20 cellular contexts compared by ENCODE assay signal in the genomic region with DNA sequence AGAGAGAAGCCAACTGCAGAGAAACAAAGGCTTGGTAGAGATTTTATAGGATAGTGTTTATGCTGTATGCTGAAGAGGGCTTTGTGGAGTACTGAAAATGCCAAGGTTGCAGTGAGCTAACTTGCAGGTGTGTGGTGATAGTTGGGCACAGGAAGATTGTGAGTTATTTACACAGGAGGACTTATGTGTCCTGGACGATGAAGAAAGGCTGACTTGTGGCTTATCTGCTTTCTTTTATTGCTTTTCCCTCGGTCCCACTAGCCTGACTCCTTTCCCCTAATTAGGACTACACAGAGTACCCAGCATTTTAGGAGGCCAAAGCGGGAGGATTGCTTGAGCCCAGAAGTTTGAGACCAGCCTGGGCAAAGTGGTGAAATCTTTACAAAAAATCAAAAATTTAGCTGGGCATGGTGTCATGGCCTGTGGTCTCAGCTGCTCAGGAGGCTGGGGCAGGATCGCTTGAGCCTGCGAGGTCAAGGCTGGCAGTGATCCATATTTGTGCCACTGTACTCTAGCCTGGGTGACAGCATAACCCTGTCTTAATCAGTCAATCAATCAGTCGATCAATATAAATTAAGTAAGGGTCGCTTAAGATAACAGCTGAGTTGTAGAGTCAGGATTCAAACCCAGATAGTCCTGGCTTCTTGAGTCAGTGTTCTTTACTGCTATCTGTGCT.
DNase-seq lines count a peak whose midpoint lies in the region; ATAC-seq and TF ChIP-seq lines count a peak whose summit lies in the region.
"Had no signal": no experiment of that assay in that cellular context is flagged by ENCODE, and none has a peak within 500 bp of the region (broad histone marks: within the 10 kb centered on the region; RNA-seq: fewer than 3 reads in every experiment).

No MANE protein-coding gene starts in this region.

- H3K4me2 ChIP-seq in SU-DHL-6 (ENCODE audit: low read depth, low read length, poor library complexity, severe bottlenecking) = peak overlapping the region; percentile 44

- H3K27me3 ChIP-seq in cardiac muscle cell (no peaks in the 10 kb centered on the region), right atrium auricular region (no peaks in the 10 kb centered on the region), SU-DHL-6 (ENCODE audit: low read length) (no peaks in the 10 kb centered on the region)
- H3K27me3 ChIP-seq: upper lobe of left lung had no signal

- no peaks in the 10 kb centered on the region for H3K4me1 ChIP-seq in cardiac muscle cell (ENCODE audit: low read depth)
- H3K4me1 ChIP-seq in right atrium auricular region = peaks cover 0 to 4% of the 10 kb centered on the region in 2 donors
- peaks cover 3% of the 10 kb centered on the region for H3K4me1 ChIP-seq in mucosa of descending colon (ENCODE audit: low read depth)

- no peaks in the 10 kb centered on the region for H3K27me3 Mint-ChIP-seq in stimulated activated naive B cell treated with anti-CD40 and anti-IgM and Interleukin-4, amounts not matched to agents 10 μg/mL and 1 μg/mL and 100 μg/mL, for 72 hours
- H3K27me3 Mint-ChIP-seq: memory B cell; stimulated activated naive CD8-positive, alpha-beta T cell treated with anti-CD3 and anti-CD28 coated beads, Interleukin-15, amount 100 ng/mL, for 72 hours; T-helper 17 cell had no signal

- H4K20me1 ChIP-seq in SU-DHL-6 (ENCODE audit: low read depth, low read length) = no peaks in the 10 kb centered on the region

- H3K9me3 Mint-ChIP-seq in stimulated activated naive B cell treated with anti-CD40 and anti-IgM and Interleukin-4, amounts not matched to agents 10 μg/mL and 1 μg/mL and 100 μg/mL, for 72 hours = no peaks in the 10 kb centered on the region
- H3K9me3 Mint-ChIP-seq: memory B cell; stimulated activated naive CD8-positive, alpha-beta T cell treated with anti-CD3 and anti-CD28 coated beads, Interleukin-15, amount 100 ng/mL, for 72 hours had no signal

- peak overlapping the region; percentile 31 for H3K27ac Mint-ChIP-seq in stimulated activated naive B cell treated with anti-CD40 and anti-IgM and Interleukin-4, amounts not matched to agents 10 μg/mL and 1 μg/mL and 100 μg/mL, for 72 hours

- no peak for DNase-seq in cardiac muscle cell (ENCODE audit: low read depth in 1 of 2, low spot score in 1 of 2)
- DNase-seq in right atrium auricular region (ENCODE audit: low spot score) = no peak
- DNase-seq in mucosa of descending colon = no peak
- no peak for DNase-seq in stimulated activated naive B cell treated with anti-CD40 and anti-IgM and Interleukin-4, amounts not matched to agents 10 μg/mL and 1 μg/mL and 100 μg/mL, for 72 hours
- no peak for DNase-seq in NCI-H510A treated with DMSO at 0.1 percent for 48 hours (lab: John Stamatoyannopoulos, UW)
- DNase-seq: activated effector memory CD4-positive, alpha-beta T cell treated with anti-CD3 and anti-CD28 coated beads, Interleukin-2, amount 50 U/mL, for 16 hours; anterior cingulate cortex; HCEC 1CT; hippocampal formation; NCI-H1048; NCI-H526; OCI-M1; SIG-M5; stimulated activated naive CD8-positive, alpha-beta T cell treated with anti-CD3 and anti-CD28 coated beads, Interleukin-15, amount 100 ng/mL, for 72 hours; T-helper 17 cell; upper lobe of left lung had no signal

- H3K9ac ChIP-seq in SU-DHL-6 (ENCODE audit: low read length) = peak overlapping the region; percentile 38

- H3K4me1 Mint-ChIP-seq in stimulated activated naive B cell treated with anti-CD40 and anti-IgM and Interleukin-4, amounts not matched to agents 10 μg/mL and 1 μg/mL and 100 μg/mL, for 72 hours = peaks cover 22 to 44% of the 10 kb centered on the region in 2 donors

- no peak overlapping the region for H2AFZ ChIP-seq in SU-DHL-6 (ENCODE audit: low read depth, low read length, severe bottlenecking)

- H3K36me3 ChIP-seq in cardiac muscle cell (no peaks in the 10 kb centered on the region), right atrium auricular region (no peaks in the 10 kb centered on the region), SU-DHL-6 (ENCODE audit: low read length) (no peaks in the 10 kb centered on the region), mucosa of descending colon (ENCODE audit: low read depth) (no peaks in the 10 kb centered on the region)
- H3K36me3 ChIP-seq: upper lobe of left lung had no signal

- H3K4me3 Mint-ChIP-seq in stimulated activated naive B cell treated with anti-CD40 and anti-IgM and Interleukin-4, amounts not matched to agents 10 μg/mL and 1 μg/mL and 100 μg/mL, for 72 hours = no peak overlapping the region
- H3K4me3 Mint-ChIP-seq: memory B cell, T-helper 17 cell had no signal

- TF ChIP-seq CTCF in cardiac muscle cell (IDR thresholded peaks at IDR 0.05; ENCODE audit: low read depth, low read length) (no peak), right atrium auricular region (IDR thresholded peaks at IDR 0.05) (no peak), SU-DHL-6 (IDR thresholded peaks at IDR 0.05; ENCODE audit: insufficient read depth, low read length, poor library complexity, severe bottlenecking) (no peak), mucosa of descending colon (IDR thresholded peaks at IDR 0.05) (no peak)

- H3F3A ChIP-seq in SU-DHL-6 (ENCODE audit: insufficient read depth) = peaks cover 73% of the 10 kb centered on the region

- H3K27ac ChIP-seq in cardiac muscle cell (peak overlapping the region; percentile 58), right atrium auricular region (no peak overlapping the region), SU-DHL-6 (ENCODE audit: low read depth, low read length) (peak overlapping the region; percentile 98)
- H3K27ac ChIP-seq: upper lobe of left lung had no signal

- ATAC-seq in mucosa of descending colon = peak; percentile 38
- ATAC-seq in stimulated activated naive B cell treated with anti-CD40 and anti-IgM and Interleukin-4, amounts not matched to agents 10 μg/mL and 1 μg/mL and 100 μg/mL, for 72 hours (replicated peaks) = no peak
- no peak for ATAC-seq in GM21360 (IDR thresholded peaks at IDR 0.05; ENCODE audit: unreplicated experiment)
- no peak for ATAC-seq in GM19324 (IDR thresholded peaks at IDR 0.05; ENCODE audit: low FRiP score, unreplicated experiment)
- ATAC-seq: stimulated activated naive CD8-positive, alpha-beta T cell treated with anti-CD3 and anti-CD28 coated beads, Interleukin-15, amount 100 ng/mL, for 72 hours; T-helper 17 cell had no signal

- H3K9me2 ChIP-seq in SU-DHL-6 (replicated peaks; ENCODE audit: insufficient read depth, low read length) = no peaks in the 10 kb centered on the region

- H3K79me2 ChIP-seq in SU-DHL-6 (ENCODE audit: insufficient read depth, low read length) = peaks cover 100% of the 10 kb centered on the region

- peaks cover 7 to 9% of the 10 kb centered on the region in 2 donors for H3K36me3 Mint-ChIP-seq in stimulated activated naive B cell treated with anti-CD40 and anti-IgM and Interleukin-4, amounts not matched to agents 10 μg/mL and 1 μg/mL and 100 μg/mL, for 72 hours
- H3K36me3 Mint-ChIP-seq: memory B cell had no signal

- intact Hi-C loops in mucosa of descending colon (cut with DNase I, micrococcal nuclease) = no loop called here

- H3K4me3 ChIP-seq in cardiac muscle cell (no peak overlapping the region), right atrium auricular region (no peak overlapping the region), SU-DHL-6 (ENCODE audit: insufficient read depth, low read length, poor library complexity, severe bottlenecking) (no peak overlapping the region), mucosa of descending colon (no peak overlapping the region)
- H3K4me3 ChIP-seq: upper lobe of left lung had no signal

- no peaks in the 10 kb centered on the region for H3K9me3 ChIP-seq in cardiac muscle cell (ENCODE audit: low read depth)
- H3K9me3 ChIP-seq in right atrium auricular region = no peaks in the 10 kb centered on the region
- H3K9me3 ChIP-seq in SU-DHL-6 (ENCODE audit: insufficient read depth, low read length) = no peaks in the 10 kb centered on the region
- no peaks in the 10 kb centered on the region for H3K9me3 ChIP-seq in mucosa of descending colon
- H3K9me3 ChIP-seq: upper lobe of left lung had no signal

Comparison
In these comparisons a context has a peak if more than half of its experiments do, and no peak if none do; other contexts are left out.
1. H3K27ac ChIP-seq: peak in cardiac muscle cell (single experiment) and SU-DHL-6 (single experiment); none in right atrium auricular region (0 of 2).